In the genomic region with DNA sequence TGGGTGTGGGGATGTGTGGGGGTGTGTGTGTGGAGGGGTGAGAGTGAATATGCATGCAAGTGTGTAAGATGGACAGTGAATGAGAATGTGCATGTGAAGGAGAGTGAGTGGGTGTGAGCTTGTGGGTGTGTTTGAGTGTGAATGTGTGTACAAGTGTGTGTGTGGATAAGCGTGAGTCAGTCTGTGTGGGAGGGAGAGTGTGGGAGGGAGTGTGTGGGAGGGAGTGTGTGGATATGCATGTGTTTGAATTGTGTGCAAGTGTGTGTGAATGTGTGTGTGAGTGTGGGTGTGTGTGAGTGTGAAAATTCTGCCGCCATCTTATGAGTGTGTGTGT, we compare ENCODE assay signal across 28 cellular contexts. TPM values are rescaled to one million over a fixed set of nuclear protein-coding genes. Genes with fewer than 3 reads are reported as not detected.
"Had no signal": no experiment of that assay in that cellular context is flagged by ENCODE, and none has a peak within 500 bp of the region (broad histone marks: within the 10 kb centered on the region; RNA-seq: fewer than 3 reads in every experiment).

No MANE protein-coding gene starts in this region.

- FAIRE-seq: TTC549 had no signal

- DNase-seq: activated CD4-positive, alpha-beta T cell treated with anti-CD3 and anti-CD28 coated beads for 1 hour; activated CD4-positive, alpha-beta T cell treated with anti-CD3 and anti-CD28 coated beads, Interleukin-2, amount 10 ng/mL, durations not matched to agents 7 days and 5 days; activated CD8-positive, alpha-beta T cell treated with anti-CD3 and anti-CD28 coated beads, Interleukin-2, amount 10 ng/mL, durations not matched to agents 7 days and 5 days; activated effector memory CD4-positive, alpha-beta T cell treated with Interleukin-2 at 50 U/mL for 16 hours; activated naive CD4-positive, alpha-beta T cell treated with anti-CD3 and anti-CD28 coated beads for 36 hours; activated naive CD8-positive, alpha-beta T cell treated with anti-CD3 and anti-CD28 coated beads, Interleukin-2, amount 50 U/mL, for 24 hours; activated T-cell treated with anti-CD3 and anti-CD28 coated beads for 4 hours; activated T-cell treated with anti-CD3 and anti-CD28 coated beads, Interleukin-2, amount 50 U/mL, for 72 hours; central memory CD4-positive, alpha-beta T cell; foreskin fibroblast; hypothalamus; midbrain; naive thymus-derived CD4-positive, alpha-beta T cell; nucleus accumbens; stimulated activated CD4-positive, alpha-beta T cell treated with anti-CD3 and anti-CD28 coated beads, Interleukin-15, amount 100 ng/mL, for 24 hours; stimulated activated CD4-positive, alpha-beta T cell treated with anti-CD3 and anti-CD28 coated beads, Interleukin-2, amount 100 ng/mL, for 24 hours; stimulated activated naive B cell treated with anti-CD40 and anti-IgM and Interleukin-4, amounts not matched to agents 10 μg/mL and 1 μg/mL and 100 μg/mL, for 72 hours; T-helper 9 cell had no signal

- H3K9me3 ChIP-seq: suprapubic skin, tibial artery, upper lobe of right lung had no signal

- H3K4me3 ChIP-seq: suprapubic skin, tibial artery, upper lobe of right lung had no signal

- ATAC-seq: activated CD8-positive, alpha-beta memory T cell treated with anti-CD3 and anti-CD28 coated beads, Interleukin-2, amount 10 ng/mL, durations not matched to agents 7 days and 5 days; activated CD8-positive, alpha-beta T cell treated with anti-CD3 and anti-CD28 coated beads, Interleukin-2, amount 10 ng/mL, durations not matched to agents 7 days and 5 days; activated T-cell treated with anti-CD3 and anti-CD28 coated beads, Interleukin-2, amount 50 U/mL, for 72 hours; esophagus mucosa; right cardiac atrium; stimulated activated naive B cell treated with anti-CD40 and anti-IgM and Interleukin-4, amounts not matched to agents 10 μg/mL and 1 μg/mL and 100 μg/mL, for 72 hours had no signal

- H3K36me3 ChIP-seq: suprapubic skin, tibial artery, upper lobe of right lung had no signal

- H3K79me2 ChIP-seq: parathyroid adenoma had no signal

- H3K4me1 ChIP-seq: parathyroid adenoma had no signal

- H3K9ac ChIP-seq: parathyroid adenoma had no signal

- H3K27ac ChIP-seq: parathyroid adenoma, suprapubic skin, tibial artery, upper lobe of right lung had no signal

- H2AFZ ChIP-seq: parathyroid adenoma had no signal

RNA-seq across cellular contexts. Expression of a gene that starts 3.7 kb away (rescaled TPM):
- total RNA-seq: activated CD4-positive, alpha-beta T cell treated with anti-CD3 and anti-CD28 coated beads, Interleukin-2, amount 10 ng/mL, durations not matched to agents 7 days and 5 days; activated CD8-positive, alpha-beta memory T cell treated with anti-CD3 and anti-CD28 coated beads, Interleukin-2, amount 10 ng/mL, durations not matched to agents 7 days and 5 days; activated CD8-positive, alpha-beta T cell treated with anti-CD3 and anti-CD28 coated beads, Interleukin-2, amount 10 ng/mL, durations not matched to agents 7 days and 5 days; activated naive CD4-positive, alpha-beta T cell treated with anti-CD3 and anti-CD28 coated beads for 36 hours; activated T-cell treated with anti-CD3 and anti-CD28 coated beads, Interleukin-2, amount 50 U/mL, for 72 hours; kidney epithelial cell; right cardiac atrium had no signal
- polyA plus RNA-seq: naive thymus-derived CD4-positive, alpha-beta T cell; neural cell; right cardiac atrium had no signal
